8 cellular contexts compared by ENCODE assay signal in the genomic region with DNA sequence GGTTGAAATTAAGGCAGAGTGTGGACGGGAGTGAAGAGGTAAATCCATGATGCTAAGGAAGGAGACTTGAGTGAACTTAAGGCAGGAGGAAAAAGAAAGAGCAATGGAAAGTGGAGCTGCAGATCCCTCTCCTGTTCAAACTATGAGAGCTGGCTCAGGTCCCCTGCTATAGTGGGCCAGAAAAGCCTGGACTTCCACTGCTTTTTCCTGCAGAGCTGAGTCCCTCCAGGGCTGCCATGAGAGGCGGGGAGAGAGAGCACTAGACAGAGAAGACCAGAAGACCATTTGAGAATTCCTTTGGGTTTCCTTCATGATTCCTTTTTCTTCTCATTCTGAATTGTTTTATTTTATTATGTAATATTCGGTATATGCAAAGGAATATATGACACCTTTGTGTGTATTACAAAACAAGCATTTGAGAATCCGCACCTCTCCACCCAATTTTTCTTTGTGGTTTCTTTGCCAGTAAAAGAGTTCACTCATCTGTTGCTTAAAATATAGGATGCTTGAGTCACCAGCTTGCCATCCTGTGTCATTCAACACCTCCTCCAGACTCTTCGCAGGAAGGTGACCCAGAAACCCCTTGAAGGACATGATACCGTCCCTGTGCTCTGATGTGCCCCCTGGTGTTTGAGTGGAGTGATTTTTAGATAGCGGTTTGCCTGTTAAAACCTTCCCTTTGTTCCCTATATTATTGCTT. TPM values are rescaled to one million over a fixed set of nuclear protein-coding genes. Genes with fewer than 3 reads are reported as not detected.
A peak's percentile ranks its signal among the peaks of the same experiment; 100 is the strongest.
DNase-seq lines count a peak whose midpoint lies in the region; ATAC-seq and FAIRE-seq lines count a peak whose summit lies in the region.

No MANE protein-coding gene starts in this region.

- no peak for ATAC-seq in GM19455 (IDR thresholded peaks at IDR 0.05; ENCODE audit: unreplicated experiment)

- H3K4me1 Mint-ChIP-seq in T-helper 1 cell treated with Interleukin-12 subunit alpha and Interleukin-12 subunit beta and Interleukin-4 antibody, amounts not matched to agents 30 μg/mL and 1 μg/mL, for 36 hours (ENCODE audit: low read depth): peaks cover 62% of the 10 kb centered on the region

- FAIRE-seq in HTR-8/SVneo (lab: Jason Lieb, UNC): no peak

- DNase-seq in Caki2 (ENCODE audit: low read depth) (peak; percentile 65), HTR-8/SVneo (ENCODE audit: insufficient read length, low spot score) (peak; percentile 84), amniotic epithelial cell (ENCODE audit: low read depth) (peak; percentile 50), iPS DF 19.7 (ENCODE audit: low read depth, low spot score) (peak; percentile 57), NCI-H1092 (lab: John Stamatoyannopoulos, UW) (no peak)
- peak; percentile 61 to 79 (median 65) for DNase-seq in stimulated activated CD4-positive, alpha-beta T cell treated with anti-CD3 and anti-CD28 coated beads, Interleukin-1b, Interleukin-23, amount 100 ng/mL, for 24 hours (ENCODE audit: low read depth in 4 of 4, low spot score in 1 of 4)

- in situ Hi-C loops in Caki2 (cut with HindIII; ENCODE audit: low pct_unique_long_range_greater_than_20kb, low sequenced_read_pairs): no loop called here

- peak overlapping the region; percentile 89 for H3K27ac Mint-ChIP-seq in T-helper 1 cell treated with Interleukin-12 subunit alpha and Interleukin-12 subunit beta and Interleukin-4 antibody, amounts not matched to agents 30 μg/mL and 1 μg/mL, for 36 hours

- H3K27me3 Mint-ChIP-seq in T-helper 1 cell treated with Interleukin-12 subunit alpha and Interleukin-12 subunit beta and Interleukin-4 antibody, amounts not matched to agents 30 μg/mL and 1 μg/mL, for 36 hours (ENCODE audit: low read depth): no peaks in the 10 kb centered on the region

- peak overlapping the region; percentile 60 for H3K4me3 Mint-ChIP-seq in T-helper 1 cell treated with Interleukin-12 subunit alpha and Interleukin-12 subunit beta and Interleukin-4 antibody, amounts not matched to agents 30 μg/mL and 1 μg/mL, for 36 hours

- no peaks in the 10 kb centered on the region for H3K9me3 Mint-ChIP-seq in T-helper 1 cell treated with Interleukin-12 subunit alpha and Interleukin-12 subunit beta and Interleukin-4 antibody, amounts not matched to agents 30 μg/mL and 1 μg/mL, for 36 hours

- peaks cover 14% of the 10 kb centered on the region for H3K36me3 Mint-ChIP-seq in T-helper 1 cell treated with Interleukin-12 subunit alpha and Interleukin-12 subunit beta and Interleukin-4 antibody, amounts not matched to agents 30 μg/mL and 1 μg/mL, for 36 hours (ENCODE audit: low read depth)

RNA-seq across cellular contexts. Expression of a gene that starts 24.4 kb away (rescaled TPM):
- total RNA-seq in Caki2 (2014; rRNA removed; shearing (Covaris generic); ENCODE audit: low replicate concordance): 21.0 and 21.5 TPM in 2 replicates

RNA-seq across cellular contexts. Expression of a gene that starts 56.8 kb away (rescaled TPM):
- 10.9 and 15.9 TPM in 2 replicates for total RNA-seq in Caki2 (2014; rRNA removed; shearing (Covaris generic); ENCODE audit: low replicate concordance)

RNA-seq across cellular contexts. Expression of a gene that starts 57.6 kb away (rescaled TPM):
- total RNA-seq in Caki2 (2014; rRNA removed; shearing (Covaris generic); ENCODE audit: low replicate concordance): 0.78 TPM in 1 of 2 replicates, not detected in the other
